Comparison of ENCODE assay signal across 8 cellular contexts in genomic region chr4:165294907-165295306, GRCh38. TPM values are rescaled to one million over a fixed set of nuclear protein-coding genes. Genes with fewer than 3 reads are reported as not detected.
DNase-seq lines count a peak whose midpoint lies in the region; ATAC-seq and TF ChIP-seq lines count a peak whose summit lies in the region.

No MANE protein-coding gene starts in this region.

- no peak overlapping the region for H3K18ac ChIP-seq in mesendoderm (ENCODE audit: low read length)

- H2AFZ ChIP-seq in smooth muscle cell (ENCODE audit: low read depth), result no peak overlapping the region

- peak; percentile 90 for ATAC-seq in HG03457 (IDR thresholded peaks at IDR 0.05; ENCODE audit: unreplicated experiment)

- no peak overlapping the region for H4K5ac ChIP-seq in mesendoderm (ENCODE audit: low read length)

- H3K4me1 ChIP-seq in mesendoderm (ENCODE audit: control insufficient read depth, low read depth, low read length) (no peaks in the 10 kb centered on the region), smooth muscle cell (ENCODE audit: low read depth) (no peaks in the 10 kb centered on the region)

- no peaks in the 10 kb centered on the region for H3K79me2 ChIP-seq in mesendoderm (ENCODE audit: control insufficient read depth, insufficient read depth, low read length)
- H3K79me2 ChIP-seq in smooth muscle cell (ENCODE audit: low read depth), result no peaks in the 10 kb centered on the region

- no peaks in the 10 kb centered on the region for H3F3A ChIP-seq in smooth muscle cell (ENCODE audit: low read depth)

- H3K4me2 ChIP-seq in mesendoderm (ENCODE audit: low read length), result no peak overlapping the region
- no peak overlapping the region for H3K4me2 ChIP-seq in smooth muscle cell

- TF ChIP-seq CTCF in GM10266 (IDR thresholded peaks at IDR 0.05; ENCODE audit: control insufficient read depth, insufficient read depth, low read depth, missing control alignments) (no peak), GM20000 (IDR thresholded peaks at IDR 0.05; ENCODE audit: extremely low read depth, missing control alignments) (no peak), smooth muscle cell (IDR thresholded peaks at IDR 0.05; ENCODE audit: borderline replicate concordance, insufficient read depth, poor library complexity, severe bottlenecking) (no peak)

- WGBS in mesendoderm (ENCODE audit: extremely low coverage, insufficient coverage, low lambda C conversion rate), result no CpG with 5 or more reads among the region's 5 CpGs
- WGBS in smooth muscle cell (ENCODE audit: low lambda C conversion rate), result 68% methylated on average over 5 of the region's 5 CpGs

- H3K23ac ChIP-seq in mesendoderm (ENCODE audit: low read length), result no peak overlapping the region

- peak; percentile 18 for DNase-seq in GM10266 (ENCODE audit: extremely low spot score)
- peak; percentile 25 for DNase-seq in GM20000 (ENCODE audit: low spot score)
- DNase-seq in germinal center (ENCODE audit: low spot score), result peak; percentile 19
- no peak for DNase-seq in islet precursor cell
- DNase-seq in mesendoderm, result no peak
- DNase-seq in smooth muscle cell (lab: John Stamatoyannopoulos, UW; ENCODE audit: unreplicated experiment), result no peak
- no peak for DNase-seq in NCI-H2227 (lab: John Stamatoyannopoulos, UW; ENCODE audit: unreplicated experiment)

- no peak overlapping the region for H3K4ac ChIP-seq in mesendoderm (ENCODE audit: low read depth, low read length)

- H2BK15ac ChIP-seq in mesendoderm (replicated peaks; ENCODE audit: low read depth), result no peak overlapping the region

- H3K4me3 ChIP-seq in mesendoderm (ENCODE audit: low read length) (no peak overlapping the region), smooth muscle cell (no peak overlapping the region)

- H3K9ac ChIP-seq in mesendoderm (ENCODE audit: low read length), result no peak overlapping the region
- H3K9ac ChIP-seq in smooth muscle cell (ENCODE audit: low read depth), result no peak overlapping the region

- H3K79me1 ChIP-seq in mesendoderm (ENCODE audit: low read length), result no peaks in the 10 kb centered on the region

- no peaks in the 10 kb centered on the region for H3K27me3 ChIP-seq in mesendoderm (ENCODE audit: insufficient read depth, low read length, poor library complexity)
- no peaks in the 10 kb centered on the region for H3K27me3 ChIP-seq in smooth muscle cell (ENCODE audit: low read depth)

- no peaks in the 10 kb centered on the region for H3K9me3 ChIP-seq in smooth muscle cell (replicated peaks; ENCODE audit: low read depth)

- H3K36me3 ChIP-seq in mesendoderm (ENCODE audit: control insufficient read depth, insufficient read depth, low read length) (no peaks in the 10 kb centered on the region), smooth muscle cell (ENCODE audit: low read depth) (no peaks in the 10 kb centered on the region)

- no peaks in the 10 kb centered on the region for H4K20me1 ChIP-seq in smooth muscle cell (ENCODE audit: low read depth)

- no peak overlapping the region for H3K27ac ChIP-seq in mesendoderm (ENCODE audit: low read depth, low read length)
- no peak overlapping the region for H3K27ac ChIP-seq in smooth muscle cell (ENCODE audit: low read depth)

- H3K56ac ChIP-seq in mesendoderm (ENCODE audit: low read length), result no peak overlapping the region

- no peak overlapping the region for H2BK5ac ChIP-seq in mesendoderm (ENCODE audit: low read length)

- H2BK120ac ChIP-seq in mesendoderm (ENCODE audit: low read depth, low read length), result no peak overlapping the region

- H4K8ac ChIP-seq in mesendoderm (ENCODE audit: low read depth, low read length), result no peak overlapping the region

- no peak overlapping the region for H2AK5ac ChIP-seq in mesendoderm (ENCODE audit: low read length)

RNA-seq across cellular contexts. Expression of gene MSMO1, which starts 32.6 kb away (rescaled TPM):
- polyA plus RNA-seq in mesendoderm (2013, experiment 1 of 2), result 129 TPM
- polyA plus RNA-seq in mesendoderm (2013, experiment 2 of 2), result 138 TPM
- 218 and 299 TPM in 2 replicates for total RNA-seq in smooth muscle cell
- 133 and 214 TPM in 2 replicates for polyA plus RNA-seq in smooth muscle cell

Comparison
In these comparisons a context has a peak if more than half of its experiments do, and no peak if none do; other contexts are left out.
1. DNase-seq: peak in GM10266 (single experiment), GM20000 (single experiment) and germinal center (single experiment); none in islet precursor cell (single experiment), mesendoderm (single experiment), smooth muscle cell (single experiment) and NCI-H2227 (single experiment).